ENCODE assay signal across 1 cellular context in the genomic region with DNA sequence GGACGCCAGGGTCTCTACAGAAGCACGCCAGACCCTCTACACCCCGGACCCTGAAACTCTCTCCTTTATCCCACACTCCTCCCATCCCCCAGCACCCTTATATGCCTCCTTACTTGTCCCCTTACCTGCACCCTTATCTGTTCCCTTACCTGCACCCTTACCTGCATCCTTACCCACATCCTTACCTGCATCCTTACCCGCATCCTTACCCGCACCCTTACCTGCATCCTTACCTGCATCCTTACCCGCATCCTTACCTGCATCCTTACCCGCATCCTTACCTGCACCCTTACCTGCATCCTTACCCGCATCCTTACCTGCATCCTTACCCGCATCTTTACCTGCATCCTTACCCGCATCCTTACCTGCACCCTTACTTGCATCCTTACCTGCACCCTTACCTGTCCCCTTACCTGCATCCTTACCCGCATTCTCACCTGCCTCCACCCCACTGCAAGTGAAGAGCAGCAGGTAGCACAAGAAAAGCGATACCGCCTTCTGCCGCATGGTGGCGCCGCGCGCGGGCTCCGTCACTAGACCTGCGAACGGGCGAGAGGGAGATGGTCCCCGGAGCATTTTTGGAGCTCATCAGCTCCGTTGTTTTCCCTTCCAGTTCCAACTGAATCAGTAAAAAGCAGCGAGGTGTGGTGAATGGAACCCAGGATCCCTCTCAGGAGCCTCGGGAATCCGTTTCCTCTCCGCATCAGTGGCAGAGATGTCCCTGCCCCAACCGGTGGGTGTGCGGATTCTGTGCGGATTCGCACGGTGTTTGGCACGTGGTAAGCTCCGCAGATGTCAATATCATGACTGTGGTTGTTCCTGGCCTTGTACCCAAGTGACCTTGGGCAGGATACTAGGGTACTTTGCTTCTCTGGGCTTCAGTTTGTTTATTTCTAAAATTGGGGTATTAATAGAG.
TF ChIP-seq lines count a peak whose summit lies in the region.

No MANE protein-coding gene starts in this region.

TF ChIP-seq in HEK293, 187 proteins besides CTCF, POLR2A, EP300 and RAD21 (continued from another document):
- no peak for TF ChIP-seq GLIS2 (tag by site-specific recombination; IDR thresholded peaks at IDR 0.05)
- TF ChIP-seq ZNF335 (tag by site-specific recombination; conservative IDR thresholded peaks at IDR 0.05), result peak; percentile 45; the same call in 1 of the 2 replicates
- TF ChIP-seq ZNF2 (tag by site-specific recombination; IDR thresholded peaks at IDR 0.05), result peak; percentile 81
- TF ChIP-seq, protein P1, sequence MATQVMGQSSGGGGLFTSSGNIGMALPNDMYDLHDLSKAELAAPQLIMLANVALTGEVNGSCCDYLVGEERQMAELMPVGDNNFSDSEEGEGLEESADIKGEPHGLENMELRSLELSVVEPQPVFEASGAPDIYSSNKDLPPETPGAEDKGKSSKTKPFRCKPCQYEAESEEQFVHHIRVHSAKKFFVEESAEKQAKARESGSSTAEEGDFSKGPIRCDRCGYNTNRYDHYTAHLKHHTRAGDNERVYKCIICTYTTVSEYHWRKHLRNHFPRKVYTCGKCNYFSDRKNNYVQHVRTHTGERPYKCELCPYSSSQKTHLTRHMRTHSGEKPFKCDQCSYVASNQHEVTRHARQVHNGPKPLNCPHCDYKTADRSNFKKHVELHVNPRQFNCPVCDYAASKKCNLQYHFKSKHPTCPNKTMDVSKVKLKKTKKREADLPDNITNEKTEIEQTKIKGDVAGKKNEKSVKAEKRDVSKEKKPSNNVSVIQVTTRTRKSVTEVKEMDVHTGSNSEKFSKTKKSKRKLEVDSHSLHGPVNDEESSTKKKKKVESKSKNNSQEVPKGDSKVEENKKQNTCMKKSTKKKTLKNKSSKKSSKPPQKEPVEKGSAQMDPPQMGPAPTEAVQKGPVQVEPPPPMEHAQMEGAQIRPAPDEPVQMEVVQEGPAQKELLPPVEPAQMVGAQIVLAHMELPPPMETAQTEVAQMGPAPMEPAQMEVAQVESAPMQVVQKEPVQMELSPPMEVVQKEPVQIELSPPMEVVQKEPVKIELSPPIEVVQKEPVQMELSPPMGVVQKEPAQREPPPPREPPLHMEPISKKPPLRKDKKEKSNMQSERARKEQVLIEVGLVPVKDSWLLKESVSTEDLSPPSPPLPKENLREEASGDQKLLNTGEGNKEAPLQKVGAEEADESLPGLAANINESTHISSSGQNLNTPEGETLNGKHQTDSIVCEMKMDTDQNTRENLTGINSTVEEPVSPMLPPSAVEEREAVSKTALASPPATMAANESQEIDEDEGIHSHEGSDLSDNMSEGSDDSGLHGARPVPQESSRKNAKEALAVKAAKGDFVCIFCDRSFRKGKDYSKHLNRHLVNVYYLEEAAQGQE (tag by site-specific recombination; IDR thresholded peaks at IDR 0.05), result no peak
